In genomic region chr4:11165052-11165451, GRCh38 we compare ENCODE assay signal across 17 cellular contexts.
DNase-seq lines count a peak whose midpoint lies in the region; ATAC-seq and TF ChIP-seq lines count a peak whose summit lies in the region.
"Had no signal": no experiment of that assay in that cellular context is flagged by ENCODE, and none has a peak within 500 bp of the region (broad histone marks: within the 10 kb centered on the region; RNA-seq: fewer than 3 reads in every experiment).

No MANE protein-coding gene starts in this region.

- no peak for TF ChIP-seq RAD21 in HCT116 (IDR thresholded peaks at IDR 0.05; ENCODE audit: low read depth)

- H3F3A ChIP-seq in PC-3 (ENCODE audit: low read length, unreplicated experiment): no peaks in the 10 kb centered on the region

- no peaks in the 10 kb centered on the region for H3K79me2 ChIP-seq in HCT116 (ENCODE audit: insufficient read depth, low read length)
- no peaks in the 10 kb centered on the region for H3K79me2 ChIP-seq in PC-3 (ENCODE audit: low read length)

- H2AFZ ChIP-seq in HCT116 (ENCODE audit: low read depth, low read length, poor library complexity, severe bottlenecking): no peak overlapping the region
- no peak overlapping the region for H2AFZ ChIP-seq in PC-3 (ENCODE audit: low read length)
- no peak overlapping the region for H2AFZ ChIP-seq in neuronal stem cell (ENCODE audit: low read length)
- H2AFZ ChIP-seq: GM23338 had no signal

- RAD21 ChIA-PET in HCT116 (lab: Charles Lee; ENCODE audit: low non-redundant PET in 1 of 2, low total read pairs in 2 of 2, uncharacterized antibody in 2 of 2, unreplicated experiment in 2 of 2): interaction anchor here in 1 of 2 experiments (0.6 to 1.0 kb wide), 2 partner anchors 239 to 270 kb away, joined by 3 read pairs; no protein-coding TSS in a partner anchor

- H3K9me3 ChIP-seq in HCT116 (ENCODE audit: control insufficient read depth in 1 of 2, insufficient read depth in 1 of 2, low read depth in 1 of 2, low read length in 2 of 2) (no peaks in the 10 kb centered on the region), PC-3 (ENCODE audit: low read length) (no peaks in the 10 kb centered on the region), neuronal stem cell (replicated peaks in 1 of 2; ENCODE audit: control insufficient read depth in 2 of 2, insufficient read depth in 1 of 2, low read depth in 1 of 2, low read length in 2 of 2) (no peaks in the 10 kb centered on the region)

- no peak overlapping the region for H2BK120ac ChIP-seq in neuronal stem cell (ENCODE audit: low read depth, low read length)

- no peak overlapping the region for H2BK12ac ChIP-seq in neuronal stem cell (ENCODE audit: low read length)

- TF ChIP-seq POLR2A in HCT116 (IDR thresholded peaks at IDR 0.05; ENCODE audit: borderline replicate concordance, extremely low read depth, insufficient read depth, insufficient read length): no peak

- BruUV-seq in HCT116 (replicated peaks; lab: Mats Ljungman, UMichigan) (no TSS peak), PC-3 (replicated peaks; lab: Mats Ljungman, UMichigan) (no TSS peak)

- H4K91ac ChIP-seq in neuronal stem cell (ENCODE audit: low read depth, low read length, poor library complexity): no peak overlapping the region

- no peak overlapping the region for H4K8ac ChIP-seq in neuronal stem cell (ENCODE audit: low read depth, low read length)

- H2BK15ac ChIP-seq in neuronal stem cell (ENCODE audit: low read length): no peak overlapping the region

- no peak overlapping the region for H3K23ac ChIP-seq in neuronal stem cell (ENCODE audit: low read depth, low read length, poor library complexity)

- POLR2A ChIA-PET in HCT116 (lab: Charles Lee) (no interaction called here), PC-3 (lab: Charles Lee; ENCODE audit: unreplicated experiment) (no interaction called here)

- no peak overlapping the region for H2BK5ac ChIP-seq in neuronal stem cell (ENCODE audit: low read length)

- no CpG with 5 or more reads among the region's 5 CpGs for WGBS in neuronal stem cell (ENCODE audit: extremely low coverage in 2 of 2, insufficient read length in 2 of 2, insufficient replicate concordance in 1 of 2), 2 donors

- H4K20me1 ChIP-seq in HCT116 (ENCODE audit: insufficient read depth) (no peaks in the 10 kb centered on the region), PC-3 (ENCODE audit: low read length) (no peaks in the 10 kb centered on the region)
- H4K20me1 ChIP-seq: BLaER1 had no signal

- no peak overlapping the region for H2AK5ac ChIP-seq in neuronal stem cell (ENCODE audit: low read depth, low read length)

- DNase-seq in HCT116 (ENCODE audit: low read depth, low spot score) (peak; percentile 19), PC-3 (peak; percentile 8), foreskin keratinocyte (no peak), neuronal stem cell (ENCODE audit: low spot score) (peak; percentile 6), NCI-H1694 (lab: John Stamatoyannopoulos, UW) (no peak), NCI-H187 treated with DMSO at 0.1 percent for 48 hours (lab: John Stamatoyannopoulos, UW) (no peak), NCI-H1417 treated with DMSO at 0.1 percent for 48 hours (lab: John Stamatoyannopoulos, UW) (no peak), left lobe of liver (ENCODE audit: low spot score) (no peak)
- DNase-seq: CD8-positive, alpha-beta memory T cell; HCEC 1CT; MV-4-11; NCI-H2029; NCI-H2171 treated with DMSO at 0.1 percent for 48 hours; Right ventricle myocardium superior had no signal

- H3K27me3 ChIP-seq in HCT116 (ENCODE audit: insufficient read depth, low read length) (no peaks in the 10 kb centered on the region), PC-3 (ENCODE audit: low read length) (no peaks in the 10 kb centered on the region), foreskin keratinocyte (peaks cover 3% of the 10 kb centered on the region), neuronal stem cell (ENCODE audit: control insufficient read depth in 3 of 3, insufficient read depth in 3 of 3, low read depth in 1 of 3, low read length in 3 of 3) (no peaks in the 10 kb centered on the region)
- H3K27me3 ChIP-seq: BLaER1 had no signal

- no peak overlapping the region for H3K18ac ChIP-seq in neuronal stem cell (ENCODE audit: low read length)

- no peak overlapping the region for H3K14ac ChIP-seq in neuronal stem cell (ENCODE audit: low read length)

- no peak overlapping the region for H3K4me3 ChIP-seq in HCT116 (replicated peaks in 1 of 2; ENCODE audit: low read depth in 1 of 2, low read length in 2 of 2)
- H3K4me3 ChIP-seq in PC-3 (ENCODE audit: low read length): no peak overlapping the region
- H3K4me3 ChIP-seq in neuronal stem cell (ENCODE audit: low read length in 2 of 2): no peak overlapping the region
- H3K4me3 ChIP-seq: BLaER1, GM23338, K562 had no signal

- H3K27ac ChIP-seq in HCT116 (ENCODE audit: low read depth, low read length) (no peak overlapping the region), PC-3 (ENCODE audit: low read length) (no peak overlapping the region), foreskin keratinocyte (no peak overlapping the region), neuronal stem cell (replicated peaks; ENCODE audit: low read length) (no peak overlapping the region)
- H3K27ac ChIP-seq: BLaER1 had no signal

- no peaks in the 10 kb centered on the region for H3K9me2 ChIP-seq in HCT116 (ENCODE audit: insufficient read depth)
- H3K9me2 ChIP-seq in PC-3 (replicated peaks; ENCODE audit: low read length): no peaks in the 10 kb centered on the region

- intact Hi-C loops in HCT116 (cut with micrococcal nuclease) (no loop called here), PC-3 (cut with micrococcal nuclease) (no loop called here)

- H3K36me3 ChIP-seq in HCT116 (ENCODE audit: control insufficient read depth in 1 of 2, insufficient read depth in 2 of 2, low read length in 2 of 2) (no peaks in the 10 kb centered on the region), PC-3 (ENCODE audit: low read depth, low read length) (no peaks in the 10 kb centered on the region), neuronal stem cell (replicated peaks in 1 of 2; ENCODE audit: control insufficient read depth in 2 of 2, insufficient read depth in 2 of 2, low read length in 2 of 2) (no peaks in the 10 kb centered on the region)
- H3K36me3 ChIP-seq: BLaER1 had no signal

- H3K4me1 ChIP-seq in HCT116 (ENCODE audit: control insufficient read depth in 1 of 2, insufficient read depth in 2 of 2, low read length in 2 of 2) (no peaks in the 10 kb centered on the region), PC-3 (ENCODE audit: insufficient read depth, low read length) (no peaks in the 10 kb centered on the region), foreskin keratinocyte (no peaks in the 10 kb centered on the region), neuronal stem cell (ENCODE audit: control insufficient read depth in 2 of 2, insufficient read depth in 1 of 2, low read depth in 1 of 2, low read length in 2 of 2) (no peaks in the 10 kb centered on the region)
- H3K4me1 ChIP-seq: BLaER1 had no signal

- ATAC-seq in HCT116: peak; percentile 63
- no peak for ATAC-seq in PC-3
- peak; percentile 35 for ATAC-seq in foreskin keratinocyte
- no peak for ATAC-seq in left lobe of liver
- ATAC-seq: GM23338, K562 had no signal

- TF ChIP-seq CTCF in HCT116 (IDR thresholded peaks at IDR 0.05 in 2 of 3, conservative IDR thresholded peaks at IDR 0.05 in 1 of 3; ENCODE audit: borderline replicate concordance in 1 of 3, insufficient read depth in 1 of 3, low read depth in 2 of 3, low read length in 2 of 3) (no peak), PC-3 (conservative IDR thresholded peaks at IDR 0.05; ENCODE audit: low read depth, low read length) (no peak), foreskin keratinocyte (conservative IDR thresholded peaks at IDR 0.05) (no peak)

- H3K79me1 ChIP-seq in neuronal stem cell (ENCODE audit: low read depth, low read length): no peaks in the 10 kb centered on the region

- CTCF ChIA-PET in HCT116 (lab: Charles Lee): no interaction called here
- CTCF ChIA-PET in PC-3 (lab: Charles Lee): no interaction called here

- H3K9ac ChIP-seq in HCT116 (ENCODE audit: low read length) (no peak overlapping the region), PC-3 (ENCODE audit: low read length) (no peak overlapping the region), neuronal stem cell (ENCODE audit: low read depth, low read length, poor library complexity) (no peak overlapping the region)
- H3K9ac ChIP-seq: BLaER1 had no signal

- H3K4ac ChIP-seq in neuronal stem cell (ENCODE audit: low read length): no peak overlapping the region

- peak overlapping the region; percentile 1; the same call in 1 of the 2 replicates for H3K4me2 ChIP-seq in HCT116 (ENCODE audit: low read length)
- no peak overlapping the region for H3K4me2 ChIP-seq in PC-3 (ENCODE audit: low read length)
- no peak overlapping the region for H3K4me2 ChIP-seq in neuronal stem cell (ENCODE audit: insufficient read depth, low read length, poor library complexity, severe bottlenecking)
- H3K4me2 ChIP-seq: BLaER1, GM23338 had no signal

TF ChIP-seq in HCT116, 20 proteins besides CTCF, POLR2A, EP300 and RAD21:
- TF ChIP-seq JUND (IDR thresholded peaks at IDR 0.05) (peak; percentile 31; the same call in 1 of the 2 replicates), ATF3 (IDR thresholded peaks at IDR 0.05) (no peak), FOSL1 (IDR thresholded peaks at IDR 0.05; ENCODE audit: low read depth) (peak; percentile 61), TCF7L2 (IDR thresholded peaks at IDR 0.05; ENCODE audit: borderline replicate concordance, extremely low read depth, insufficient read depth, insufficient read length) (peak; percentile 65)

Comparison
In these comparisons a context has a peak if more than half of its experiments do, and no peak if none do; other contexts are left out.
1. ATAC-seq: peak in HCT116 (single experiment) and foreskin keratinocyte (single experiment); none in PC-3 (single experiment) and left lobe of liver (single experiment).
2. DNase-seq: peak in HCT116 (single experiment), PC-3 (single experiment) and neuronal stem cell (single experiment); none in foreskin keratinocyte (0 of 2), NCI-H1694 (single experiment), NCI-H187 treated with DMSO at 0.1 percent for 48 hours (single experiment), NCI-H1417 treated with DMSO at 0.1 percent for 48 hours (single experiment) and left lobe of liver (single experiment).